ENCODE assay signal across 9 cellular contexts in the genomic region with DNA sequence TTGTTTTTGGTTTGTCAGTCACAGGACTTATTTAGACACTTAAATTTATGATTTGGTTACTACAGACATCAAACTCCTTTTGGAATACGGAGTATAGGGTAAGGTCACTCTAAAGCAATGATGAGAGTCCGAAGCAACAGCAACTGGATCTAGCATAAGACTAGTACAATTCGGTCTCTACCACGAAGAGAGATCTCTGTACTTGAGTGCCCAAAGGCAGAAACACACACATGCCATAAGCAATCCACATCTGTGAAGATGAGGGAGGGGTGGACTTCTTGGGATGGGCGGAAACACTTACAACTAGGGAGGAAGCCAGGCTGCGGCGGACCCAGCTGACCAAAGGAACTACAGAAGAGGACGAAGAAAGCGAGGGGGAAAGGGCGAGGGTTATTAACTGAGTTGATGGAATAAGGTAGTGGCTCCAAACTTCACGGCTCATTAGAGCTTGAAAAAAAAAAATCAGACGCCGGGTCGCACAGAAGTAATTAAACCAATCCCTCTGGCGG. TPM values are rescaled to one million over a fixed set of nuclear protein-coding genes. Genes with fewer than 3 reads are reported as not detected.
DNase-seq lines count a peak whose midpoint lies in the region; ATAC-seq, FAIRE-seq and TF ChIP-seq lines count a peak whose summit lies in the region.
"Had no signal": no experiment of that assay in that cellular context is flagged by ENCODE, and none has a peak within 500 bp of the region (broad histone marks: within the 10 kb centered on the region; RNA-seq: fewer than 3 reads in every experiment).

No MANE protein-coding gene starts in this region.

- ATAC-seq in GM19025 (IDR thresholded peaks at IDR 0.05; ENCODE audit: low read depth, unreplicated experiment), result peak; percentile 11
- peak; percentile 17 for ATAC-seq in HG03342 (IDR thresholded peaks at IDR 0.05; ENCODE audit: unreplicated experiment)
- no peak for ATAC-seq in GM18520 (IDR thresholded peaks at IDR 0.05; ENCODE audit: unreplicated experiment)

- no peak for FAIRE-seq in bronchial epithelial cell (lab: Jason Lieb, UNC)
- FAIRE-seq: TTC549 had no signal

- peak; percentile 80 for DNase-seq in RPMI7951 (ENCODE audit: low read depth)
- peak; percentile 48 for DNase-seq in bronchial epithelial cell (ENCODE audit: low read depth)
- peak; percentile 81 for DNase-seq in islet precursor cell
- DNase-seq in stimulated activated CD4-positive, alpha-beta T cell treated with anti-CD3 and anti-CD28 coated beads, Interleukin-1b, Interleukin-23, amount 100 ng/mL, for 48 hours, result peak; percentile 2

- no peaks in the 10 kb centered on the region for H3K36me3 ChIP-seq in bronchial epithelial cell (ENCODE audit: control insufficient read depth, insufficient read depth, low read length)

- no peaks in the 10 kb centered on the region for H3K27me3 ChIP-seq in bronchial epithelial cell (ENCODE audit: control insufficient read depth, insufficient read depth, low read length)

- H3K27ac ChIP-seq in C4-2B, result peak overlapping the region; percentile 100

- H3K4me3 ChIP-seq in bronchial epithelial cell (ENCODE audit: low read depth, low read length), result peak overlapping the region; percentile 86

- TF ChIP-seq CTCF in C4-2B (conservative IDR thresholded peaks at IDR 0.05) (no peak; the same call in 1 of the 2 replicates), bronchial epithelial cell (IDR thresholded peaks at IDR 0.05; ENCODE audit: insufficient read depth, low read length, severe bottlenecking) (no peak)

RNA-seq across cellular contexts. Expression of gene DPH6, which starts 0.6 kb away (rescaled TPM):
- 30.8 and 38.2 TPM in 2 replicates for total RNA-seq in RPMI7951 (2014; rRNA removed; shearing (Covaris generic))
- 18.4 and 18.6 TPM in 2 replicates for total RNA-seq in bronchial epithelial cell

Comparison
In these comparisons a context has a peak if more than half of its experiments do, and no peak if none do; other contexts are left out.
1. DNase-seq: peak in every context shown above with its lines; median percentile 81 in islet precursor cell; 80 in RPMI7951; 48 in bronchial epithelial cell; 2 in stimulated activated CD4-positive, alpha-beta T cell treated with anti-CD3 and anti-CD28 coated beads, Interleukin-1b, Interleukin-23, amount 100 ng/mL, for 48 hours.